Comparison of ENCODE assay signal across 12 cellular contexts in genomic region chr5:16704945-16705344, GRCh38.
DNase-seq lines count a peak whose midpoint lies in the region; ATAC-seq and TF ChIP-seq lines count a peak whose summit lies in the region.
"Had no signal": no experiment of that assay in that cellular context is flagged by ENCODE, and none has a peak within 500 bp of the region (broad histone marks: within the 10 kb centered on the region; RNA-seq: fewer than 3 reads in every experiment).

No MANE protein-coding gene starts in this region.

- H3K27me3 ChIP-seq in HUES6 (ENCODE audit: control insufficient read depth, insufficient read depth, low read length) (no peaks in the 10 kb centered on the region), layer of hippocampus (ENCODE audit: control insufficient read depth, insufficient read depth, low read length) (no peaks in the 10 kb centered on the region), left lung (no peaks in the 10 kb centered on the region)

- DNase-seq in dermis blood vessel endothelial cell (peak; percentile 39), left lung (no peak)
- no peak for DNase-seq in stimulated activated CD4-positive, alpha-beta T cell treated with anti-CD3 and anti-CD28 coated beads, Interleukin-12 subunit alpha, Interleukin-12 subunit beta, amount 100 ng/mL, for 4 hours
- DNase-seq: C1 segment of cervical spinal cord; Calu3; CD4-positive, alpha-beta T cell; DMS79 treated with DMSO at 0.1 percent for 48 hours; EL had no signal

- peaks cover 24% of the 10 kb centered on the region; the same call in 1 of the 2 replicates for H3K4me1 ChIP-seq in HUES6 (ENCODE audit: control insufficient read depth, insufficient read depth, low read length)
- no peaks in the 10 kb centered on the region for H3K4me1 ChIP-seq in left lung

- H3K4me3 ChIP-seq in HUES6 (ENCODE audit: low read depth, low read length), result no peak overlapping the region
- no peak overlapping the region for H3K4me3 ChIP-seq in left lung

- ATAC-seq in GM19324 (IDR thresholded peaks at IDR 0.05; ENCODE audit: low FRiP score, unreplicated experiment) (no peak), left lung (no peak)

- H3K9ac ChIP-seq in HUES6 (ENCODE audit: low read length), result no peak overlapping the region

- H3K27ac ChIP-seq in HUES6 (ENCODE audit: low read depth, low read length), result 0 out of 2 replicates have a peak overlapping the region, but pooled peaks have one; percentile 45
- H3K27ac ChIP-seq in layer of hippocampus (ENCODE audit: low read depth, low read length), result peak overlapping the region; percentile 32
- peak overlapping the region; percentile 96 for H3K27ac ChIP-seq in temporal lobe (ENCODE audit: low read depth, low read length)
- no peak overlapping the region for H3K27ac ChIP-seq in left lung

- intact Hi-C loops in left lung (cut with DNase I), result no loop called here

- H3K36me3 ChIP-seq in HUES6 (ENCODE audit: control insufficient read depth, insufficient read depth, low read length) (peaks cover 94% of the 10 kb centered on the region), left lung (peaks cover 0 to 61% of the 10 kb centered on the region in 2 donors)

- no peak for TF ChIP-seq CTCF in left lung (IDR thresholded peaks at IDR 0.05)

- H3K9me3 ChIP-seq in HUES6 (ENCODE audit: control insufficient read depth, insufficient read depth, low read depth, low read length) (no peaks in the 10 kb centered on the region), left lung (no peaks in the 10 kb centered on the region)

Comparison
In these comparisons a context has a peak if more than half of its experiments do, and no peak if none do; other contexts are left out.
1. H3K27ac ChIP-seq: peak in HUES6 (single experiment), layer of hippocampus (single experiment) and temporal lobe (single experiment); none in left lung (0 of 2).